ENCODE assay signal across 2 cellular contexts in the genomic region with DNA sequence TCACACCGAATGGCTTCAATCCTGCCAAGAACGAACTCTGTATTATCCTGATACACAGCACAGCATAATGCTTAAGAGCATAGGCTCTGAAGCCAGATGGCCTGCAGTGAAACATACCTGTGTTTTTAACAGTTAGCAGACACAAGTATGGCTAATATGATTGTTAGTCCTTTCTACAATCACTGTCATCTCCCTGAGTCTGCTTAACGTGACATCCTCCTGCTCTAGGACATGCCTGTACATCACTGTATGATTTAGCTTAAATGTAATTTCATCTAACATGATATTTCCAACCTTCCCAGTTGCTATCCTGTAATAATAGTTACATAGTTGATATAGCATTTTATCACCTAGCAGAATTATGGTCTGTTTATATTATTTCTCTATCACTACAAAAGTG.
TF ChIP-seq lines count a peak whose summit lies in the region.

No MANE protein-coding gene starts in this region.

TF ChIP-seq in GM23338, 12 proteins besides CTCF, POLR2A, EP300 and RAD21 (continued from another document):
- TF ChIP-seq STAT1 (IDR thresholded peaks at IDR 0.05; ENCODE audit: unreplicated experiment) (no peak), ZNF114 (CRISPR knock-in tag; IDR thresholded peaks at IDR 0.05) (no peak), POLR2AphosphoS5 (IDR thresholded peaks at IDR 0.05; ENCODE audit: low read depth) (no peak), EZH2 (IDR thresholded peaks at IDR 0.05; ENCODE audit: low read depth, unreplicated experiment) (no peak)
- TF ChIP-seq, protein P1, sequence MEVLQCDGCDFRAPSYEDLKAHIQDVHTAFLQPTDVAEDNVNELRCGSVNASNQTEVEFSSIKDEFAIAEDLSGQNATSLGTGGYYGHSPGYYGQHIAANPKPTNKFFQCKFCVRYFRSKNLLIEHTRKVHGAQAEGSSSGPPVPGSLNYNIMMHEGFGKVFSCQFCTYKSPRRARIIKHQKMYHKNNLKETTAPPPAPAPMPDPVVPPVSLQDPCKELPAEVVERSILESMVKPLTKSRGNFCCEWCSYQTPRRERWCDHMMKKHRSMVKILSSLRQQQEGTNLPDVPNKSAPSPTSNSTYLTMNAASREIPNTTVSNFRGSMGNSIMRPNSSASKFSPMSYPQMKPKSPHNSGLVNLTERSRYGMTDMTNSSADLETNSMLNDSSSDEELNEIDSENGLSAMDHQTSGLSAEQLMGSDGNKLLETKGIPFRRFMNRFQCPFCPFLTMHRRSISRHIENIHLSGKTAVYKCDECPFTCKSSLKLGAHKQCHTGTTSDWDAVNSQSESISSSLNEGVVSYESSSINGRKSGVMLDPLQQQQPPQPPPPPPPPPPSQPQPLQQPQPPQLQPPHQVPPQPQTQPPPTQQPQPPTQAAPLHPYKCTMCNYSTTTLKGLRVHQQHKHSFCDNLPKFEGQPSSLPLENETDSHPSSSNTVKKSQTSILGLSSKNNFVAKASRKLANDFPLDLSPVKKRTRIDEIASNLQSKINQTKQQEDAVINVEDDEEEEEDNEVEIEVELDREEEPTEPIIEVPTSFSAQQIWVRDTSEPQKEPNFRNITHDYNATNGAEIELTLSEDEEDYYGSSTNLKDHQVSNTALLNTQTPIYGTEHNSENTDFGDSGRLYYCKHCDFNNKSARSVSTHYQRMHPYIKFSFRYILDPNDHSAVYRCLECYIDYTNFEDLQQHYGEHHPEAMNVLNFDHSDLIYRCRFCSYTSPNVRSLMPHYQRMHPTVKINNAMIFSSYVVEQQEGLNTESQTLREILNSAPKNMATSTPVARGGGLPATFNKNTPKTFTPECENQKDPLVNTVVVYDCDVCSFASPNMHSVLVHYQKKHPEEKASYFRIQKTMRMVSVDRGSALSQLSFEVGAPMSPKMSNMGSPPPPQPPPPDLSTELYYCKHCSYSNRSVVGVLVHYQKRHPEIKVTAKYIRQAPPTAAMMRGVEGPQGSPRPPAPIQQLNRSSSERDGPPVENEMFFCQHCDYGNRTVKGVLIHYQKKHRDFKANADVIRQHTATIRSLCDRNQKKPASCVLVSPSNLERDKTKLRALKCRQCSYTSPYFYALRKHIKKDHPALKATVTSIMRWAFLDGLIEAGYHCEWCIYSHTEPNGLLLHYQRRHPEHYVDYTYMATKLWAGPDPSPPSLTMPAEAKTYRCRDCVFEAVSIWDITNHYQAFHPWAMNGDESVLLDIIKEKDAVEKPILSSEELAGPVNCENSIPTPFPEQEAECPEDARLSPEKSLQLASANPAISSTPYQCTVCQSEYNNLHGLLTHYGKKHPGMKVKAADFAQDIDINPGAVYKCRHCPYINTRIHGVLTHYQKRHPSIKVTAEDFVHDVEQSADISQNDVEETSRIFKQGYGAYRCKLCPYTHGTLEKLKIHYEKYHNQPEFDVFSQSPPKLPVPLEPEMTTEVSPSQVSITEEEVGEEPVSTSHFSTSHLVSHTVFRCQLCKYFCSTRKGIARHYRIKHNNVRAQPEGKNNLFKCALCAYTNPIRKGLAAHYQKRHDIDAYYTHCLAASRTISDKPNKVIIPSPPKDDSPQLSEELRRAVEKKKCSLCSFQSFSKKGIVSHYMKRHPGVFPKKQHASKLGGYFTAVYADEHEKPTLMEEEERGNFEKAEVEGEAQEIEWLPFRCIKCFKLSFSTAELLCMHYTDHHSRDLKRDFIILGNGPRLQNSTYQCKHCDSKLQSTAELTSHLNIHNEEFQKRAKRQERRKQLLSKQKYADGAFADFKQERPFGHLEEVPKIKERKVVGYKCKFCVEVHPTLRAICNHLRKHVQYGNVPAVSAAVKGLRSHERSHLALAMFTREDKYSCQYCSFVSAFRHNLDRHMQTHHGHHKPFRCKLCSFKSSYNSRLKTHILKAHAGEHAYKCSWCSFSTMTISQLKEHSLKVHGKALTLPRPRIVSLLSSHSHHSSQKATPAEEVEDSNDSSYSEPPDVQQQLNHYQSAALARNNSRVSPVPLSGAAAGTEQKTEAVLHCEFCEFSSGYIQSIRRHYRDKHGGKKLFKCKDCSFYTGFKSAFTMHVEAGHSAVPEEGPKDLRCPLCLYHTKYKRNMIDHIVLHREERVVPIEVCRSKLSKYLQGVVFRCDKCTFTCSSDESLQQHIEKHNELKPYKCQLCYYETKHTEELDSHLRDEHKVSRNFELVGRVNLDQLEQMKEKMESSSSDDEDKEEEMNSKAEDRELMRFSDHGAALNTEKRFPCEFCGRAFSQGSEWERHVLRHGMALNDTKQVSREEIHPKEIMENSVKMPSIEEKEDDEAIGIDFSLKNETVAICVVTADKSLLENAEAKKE (CRISPR knock-in tag; IDR thresholded peaks at IDR 0.05) = no peak
- TF ChIP-seq, protein P2, sequence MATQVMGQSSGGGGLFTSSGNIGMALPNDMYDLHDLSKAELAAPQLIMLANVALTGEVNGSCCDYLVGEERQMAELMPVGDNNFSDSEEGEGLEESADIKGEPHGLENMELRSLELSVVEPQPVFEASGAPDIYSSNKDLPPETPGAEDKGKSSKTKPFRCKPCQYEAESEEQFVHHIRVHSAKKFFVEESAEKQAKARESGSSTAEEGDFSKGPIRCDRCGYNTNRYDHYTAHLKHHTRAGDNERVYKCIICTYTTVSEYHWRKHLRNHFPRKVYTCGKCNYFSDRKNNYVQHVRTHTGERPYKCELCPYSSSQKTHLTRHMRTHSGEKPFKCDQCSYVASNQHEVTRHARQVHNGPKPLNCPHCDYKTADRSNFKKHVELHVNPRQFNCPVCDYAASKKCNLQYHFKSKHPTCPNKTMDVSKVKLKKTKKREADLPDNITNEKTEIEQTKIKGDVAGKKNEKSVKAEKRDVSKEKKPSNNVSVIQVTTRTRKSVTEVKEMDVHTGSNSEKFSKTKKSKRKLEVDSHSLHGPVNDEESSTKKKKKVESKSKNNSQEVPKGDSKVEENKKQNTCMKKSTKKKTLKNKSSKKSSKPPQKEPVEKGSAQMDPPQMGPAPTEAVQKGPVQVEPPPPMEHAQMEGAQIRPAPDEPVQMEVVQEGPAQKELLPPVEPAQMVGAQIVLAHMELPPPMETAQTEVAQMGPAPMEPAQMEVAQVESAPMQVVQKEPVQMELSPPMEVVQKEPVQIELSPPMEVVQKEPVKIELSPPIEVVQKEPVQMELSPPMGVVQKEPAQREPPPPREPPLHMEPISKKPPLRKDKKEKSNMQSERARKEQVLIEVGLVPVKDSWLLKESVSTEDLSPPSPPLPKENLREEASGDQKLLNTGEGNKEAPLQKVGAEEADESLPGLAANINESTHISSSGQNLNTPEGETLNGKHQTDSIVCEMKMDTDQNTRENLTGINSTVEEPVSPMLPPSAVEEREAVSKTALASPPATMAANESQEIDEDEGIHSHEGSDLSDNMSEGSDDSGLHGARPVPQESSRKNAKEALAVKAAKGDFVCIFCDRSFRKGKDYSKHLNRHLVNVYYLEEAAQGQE (IDR thresholded peaks at IDR 0.05; ENCODE audit: unreplicated experiment) = no peak
- TF ChIP-seq, protein P3, sequence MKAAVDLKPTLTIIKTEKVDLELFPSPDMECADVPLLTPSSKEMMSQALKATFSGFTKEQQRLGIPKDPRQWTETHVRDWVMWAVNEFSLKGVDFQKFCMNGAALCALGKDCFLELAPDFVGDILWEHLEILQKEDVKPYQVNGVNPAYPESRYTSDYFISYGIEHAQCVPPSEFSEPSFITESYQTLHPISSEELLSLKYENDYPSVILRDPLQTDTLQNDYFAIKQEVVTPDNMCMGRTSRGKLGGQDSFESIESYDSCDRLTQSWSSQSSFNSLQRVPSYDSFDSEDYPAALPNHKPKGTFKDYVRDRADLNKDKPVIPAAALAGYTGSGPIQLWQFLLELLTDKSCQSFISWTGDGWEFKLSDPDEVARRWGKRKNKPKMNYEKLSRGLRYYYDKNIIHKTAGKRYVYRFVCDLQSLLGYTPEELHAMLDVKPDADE (IDR thresholded peaks at IDR 0.05) = no peak
TF ChIP-seq in GM23338: peak in this region for 0.

TF ChIP-seq in SK-N-SH, 30 proteins besides CTCF, POLR2A, EP300 and RAD21 (continued from another document):
- TF ChIP-seq MAX (IDR thresholded peaks at IDR 0.05; ENCODE audit: low read depth) = no peak
- peak; percentile 73; the same call in 1 of the 2 replicates for TF ChIP-seq FOXJ3 (CRISPR knock-in tag; IDR thresholded peaks at IDR 0.05)
- TF ChIP-seq MXI1 (IDR thresholded peaks at IDR 0.05; ENCODE audit: low read depth, low read length) = no peak
- TF ChIP-seq RCOR1 (IDR thresholded peaks at IDR 0.05; ENCODE audit: low read length) = peak; percentile 92
